In the genomic region with DNA sequence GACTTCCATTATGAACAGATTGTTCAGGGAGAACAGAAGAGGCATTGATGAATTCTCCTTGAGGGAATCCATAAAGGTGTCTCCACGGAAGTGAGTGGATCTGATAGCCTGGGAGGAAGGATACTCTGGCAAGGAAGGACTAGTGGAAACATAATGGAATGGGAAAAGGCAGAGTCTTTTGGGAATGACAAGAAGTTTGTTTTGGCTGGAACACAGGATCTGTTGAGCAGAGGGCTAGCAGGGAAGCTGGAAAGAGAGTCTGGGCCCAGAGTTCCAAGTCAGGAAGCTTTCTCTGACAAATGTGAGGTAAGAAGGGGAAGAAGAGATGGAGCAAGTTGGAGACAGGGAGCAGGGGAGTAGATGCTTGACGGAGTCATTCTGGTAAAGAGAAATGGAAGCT, we compare ENCODE assay signal across 1 cellular context.
TF ChIP-seq lines count a peak whose summit lies in the region.

No MANE protein-coding gene starts in this region.

TF ChIP-seq in IMR-90, 13 proteins besides CTCF, POLR2A, EP300 and RAD21 (continued from another document):
- TF ChIP-seq, protein P1, sequence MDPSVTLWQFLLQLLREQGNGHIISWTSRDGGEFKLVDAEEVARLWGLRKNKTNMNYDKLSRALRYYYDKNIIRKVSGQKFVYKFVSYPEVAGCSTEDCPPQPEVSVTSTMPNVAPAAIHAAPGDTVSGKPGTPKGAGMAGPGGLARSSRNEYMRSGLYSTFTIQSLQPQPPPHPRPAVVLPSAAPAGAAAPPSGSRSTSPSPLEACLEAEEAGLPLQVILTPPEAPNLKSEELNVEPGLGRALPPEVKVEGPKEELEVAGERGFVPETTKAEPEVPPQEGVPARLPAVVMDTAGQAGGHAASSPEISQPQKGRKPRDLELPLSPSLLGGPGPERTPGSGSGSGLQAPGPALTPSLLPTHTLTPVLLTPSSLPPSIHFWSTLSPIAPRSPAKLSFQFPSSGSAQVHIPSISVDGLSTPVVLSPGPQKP (IDR thresholded peaks at IDR 0.05; ENCODE audit: borderline replicate concordance, low read depth, low read length) = no peak
- TF ChIP-seq SMC3 (IDR thresholded peaks at IDR 0.05; ENCODE audit: low read depth, low read length) (no peak), FOS (IDR thresholded peaks at IDR 0.05; ENCODE audit: low read depth, low read length) (no peak), MXI1 (IDR thresholded peaks at IDR 0.05; ENCODE audit: borderline replicate concordance, low read depth, low read length) (no peak)
